17 cellular contexts compared by ENCODE assay signal in genomic region chr17:7334938-7335538, GRCh38. TPM values are rescaled to one million over a fixed set of nuclear protein-coding genes. Genes with fewer than 3 reads are reported as not detected.
A peak's percentile ranks its signal among the peaks of the same experiment; 100 is the strongest.
DNase-seq lines count a peak whose midpoint lies in the region; ATAC-seq lines count a peak whose summit lies in the region.
"Had no signal": no experiment of that assay in that cellular context is flagged by ENCODE, and none has a peak within 500 bp of the region (broad histone marks: within the 10 kb centered on the region; RNA-seq: fewer than 3 reads in every experiment).

No MANE protein-coding gene starts in this region.

- H3K9me3 Mint-ChIP-seq in activated naive CD4-positive, alpha-beta T cell treated with anti-CD3 and anti-CD28 coated beads, Interleukin-2, amount 50 U/mL, for 24 hours = no peaks in the 10 kb centered on the region
- no peaks in the 10 kb centered on the region for H3K9me3 Mint-ChIP-seq in activated naive CD8-positive, alpha-beta T cell treated with anti-CD3 and anti-CD28 coated beads, Interleukin-2, amount 10 ng/mL, durations not matched to agents 7 days and 5 days
- no peaks in the 10 kb centered on the region for H3K9me3 Mint-ChIP-seq in stimulated activated naive B cell treated with anti-CD40 and anti-IgM and Interleukin-4, amounts not matched to agents 10 μg/mL and 1 μg/mL and 100 μg/mL, for 72 hours

- no peak for ATAC-seq in activated naive CD8-positive, alpha-beta T cell treated with anti-CD3 and anti-CD28 coated beads, Interleukin-2, amount 10 ng/mL, durations not matched to agents 7 days and 5 days (ENCODE audit: low read depth)
- ATAC-seq in stimulated activated naive B cell treated with anti-CD40 and anti-IgM and Interleukin-4, amounts not matched to agents 10 μg/mL and 1 μg/mL and 100 μg/mL, for 72 hours (replicated peaks) = no peak
- no peak for ATAC-seq in GM19452 (IDR thresholded peaks at IDR 0.05; ENCODE audit: unreplicated experiment)
- ATAC-seq: left cardiac atrium, right cardiac atrium had no signal

- no peak for DNase-seq in activated naive CD4-positive, alpha-beta T cell (lab: John Stamatoyannopoulos, UW)
- DNase-seq in activated naive CD8-positive, alpha-beta T cell treated with anti-CD3 and anti-CD28 coated beads, Interleukin-2, amount 10 ng/mL, durations not matched to agents 7 days and 5 days = no peak
- DNase-seq in stimulated activated naive B cell treated with anti-CD40 and anti-IgM and Interleukin-4, amounts not matched to agents 10 μg/mL and 1 μg/mL and 100 μg/mL, for 72 hours = no peak
- DNase-seq in stimulated activated CD4-positive, alpha-beta T cell treated with anti-CD3 and anti-CD28 coated beads, Interleukin-4, amount 100 ng/mL, for 4 hours = no peak
- DNase-seq: activated CD4-positive, alpha-beta T cell treated with anti-CD3 and anti-CD28 coated beads for 4 hours; DMS153; head of caudate nucleus; IMR-90; left cardiac atrium; NCI-H1417 treated with DMSO at 0.1 percent for 48 hours; NCI-H446 treated with DMSO at 0.1 percent for 48 hours; PC-9; stimulated activated CD4-positive, alpha-beta T cell treated with anti-CD3 and anti-CD28 coated beads, Interleukin-2, amount 100 ng/mL, for 48 hours had no signal

- peaks cover 65% of the 10 kb centered on the region for H3K4me1 Mint-ChIP-seq in activated naive CD4-positive, alpha-beta T cell treated with anti-CD3 and anti-CD28 coated beads, Interleukin-2, amount 50 U/mL, for 24 hours
- peaks cover 40% of the 10 kb centered on the region for H3K4me1 Mint-ChIP-seq in activated naive CD8-positive, alpha-beta T cell treated with anti-CD3 and anti-CD28 coated beads, Interleukin-2, amount 10 ng/mL, durations not matched to agents 7 days and 5 days
- H3K4me1 Mint-ChIP-seq in stimulated activated naive B cell treated with anti-CD40 and anti-IgM and Interleukin-4, amounts not matched to agents 10 μg/mL and 1 μg/mL and 100 μg/mL, for 72 hours = peaks cover 40 to 76% of the 10 kb centered on the region in 2 donors

- POLR2A ChIA-PET in activated naive CD8-positive, alpha-beta T cell treated with anti-CD3 and anti-CD28 coated beads, Interleukin-2, amount 10 ng/mL, durations not matched to agents 7 days and 5 days (lab: Charles Lee) = interaction anchor here (1.1 to 5.9 kb wide), 10 partner anchors 7 to 352 kb away, joined by 3 to 112 read pairs (median 20); partner anchors contain the start of genes GPS2, NEURL4, POLR2A and TP53

- H3K4me3 Mint-ChIP-seq in activated naive CD4-positive, alpha-beta T cell treated with anti-CD3 and anti-CD28 coated beads, Interleukin-2, amount 50 U/mL, for 24 hours = peak overlapping the region; percentile 89
- H3K4me3 Mint-ChIP-seq in activated naive CD8-positive, alpha-beta T cell treated with anti-CD3 and anti-CD28 coated beads, Interleukin-2, amount 10 ng/mL, durations not matched to agents 7 days and 5 days = peak overlapping the region; percentile 97
- peak overlapping the region; percentile 92 to 94 for H3K4me3 Mint-ChIP-seq in stimulated activated naive B cell treated with anti-CD40 and anti-IgM and Interleukin-4, amounts not matched to agents 10 μg/mL and 1 μg/mL and 100 μg/mL, for 72 hours

- H3K27me3 Mint-ChIP-seq in activated naive CD4-positive, alpha-beta T cell treated with anti-CD3 and anti-CD28 coated beads, Interleukin-2, amount 50 U/mL, for 24 hours = no peaks in the 10 kb centered on the region
- H3K27me3 Mint-ChIP-seq in activated naive CD8-positive, alpha-beta T cell treated with anti-CD3 and anti-CD28 coated beads, Interleukin-2, amount 10 ng/mL, durations not matched to agents 7 days and 5 days = no peaks in the 10 kb centered on the region
- no peaks in the 10 kb centered on the region for H3K27me3 Mint-ChIP-seq in stimulated activated naive B cell treated with anti-CD40 and anti-IgM and Interleukin-4, amounts not matched to agents 10 μg/mL and 1 μg/mL and 100 μg/mL, for 72 hours

- peak overlapping the region; percentile 93 for H3K27ac Mint-ChIP-seq in activated naive CD4-positive, alpha-beta T cell treated with anti-CD3 and anti-CD28 coated beads, Interleukin-2, amount 50 U/mL, for 24 hours
- H3K27ac Mint-ChIP-seq in activated naive CD8-positive, alpha-beta T cell treated with anti-CD3 and anti-CD28 coated beads, Interleukin-2, amount 10 ng/mL, durations not matched to agents 7 days and 5 days = peak overlapping the region; percentile 96
- H3K27ac Mint-ChIP-seq in stimulated activated naive B cell treated with anti-CD40 and anti-IgM and Interleukin-4, amounts not matched to agents 10 μg/mL and 1 μg/mL and 100 μg/mL, for 72 hours = peak overlapping the region; percentile 91

- H3K36me3 Mint-ChIP-seq in activated naive CD4-positive, alpha-beta T cell treated with anti-CD3 and anti-CD28 coated beads, Interleukin-2, amount 50 U/mL, for 24 hours = no peaks in the 10 kb centered on the region
- peaks cover 20% of the 10 kb centered on the region for H3K36me3 Mint-ChIP-seq in activated naive CD8-positive, alpha-beta T cell treated with anti-CD3 and anti-CD28 coated beads, Interleukin-2, amount 10 ng/mL, durations not matched to agents 7 days and 5 days
- peaks cover 12 to 19% of the 10 kb centered on the region in 2 donors for H3K36me3 Mint-ChIP-seq in stimulated activated naive B cell treated with anti-CD40 and anti-IgM and Interleukin-4, amounts not matched to agents 10 μg/mL and 1 μg/mL and 100 μg/mL, for 72 hours

RNA-seq across cellular contexts. Expression of gene ACAP1, which starts 1.3 kb away (rescaled TPM):
- total RNA-seq in activated naive CD8-positive, alpha-beta T cell treated with anti-CD3 and anti-CD28 coated beads, Interleukin-2, amount 10 ng/mL, durations not matched to agents 7 days and 5 days = 100 to 1,000 TPM; 710 to 756 TPM

RNA-seq across cellular contexts. Expression of gene NEURL4, which starts 5.9 kb away (rescaled TPM):
- total RNA-seq in activated naive CD8-positive, alpha-beta T cell treated with anti-CD3 and anti-CD28 coated beads, Interleukin-2, amount 10 ng/mL, durations not matched to agents 7 days and 5 days = 10 to 100 TPM; 53.4 to 58.6 TPM

RNA-seq across cellular contexts. Expression of gene KCTD11, which starts 16.9 kb away (rescaled TPM):
- total RNA-seq in activated naive CD8-positive, alpha-beta T cell treated with anti-CD3 and anti-CD28 coated beads, Interleukin-2, amount 10 ng/mL, durations not matched to agents 7 days and 5 days = 1 to 10 TPM; 8.1 to 8.7 TPM

RNA-seq across cellular contexts. Expression of gene GPS2, which starts 19.9 kb away (rescaled TPM):
- 10 to 100 TPM; 97.1 to 98.5 TPM for total RNA-seq in activated naive CD8-positive, alpha-beta T cell treated with anti-CD3 and anti-CD28 coated beads, Interleukin-2, amount 10 ng/mL, durations not matched to agents 7 days and 5 days

RNA-seq across cellular contexts. Expression of gene TMEM95, which starts 19.9 kb away (rescaled TPM):
- total RNA-seq in activated naive CD8-positive, alpha-beta T cell treated with anti-CD3 and anti-CD28 coated beads, Interleukin-2, amount 10 ng/mL, durations not matched to agents 7 days and 5 days = not detected
- total RNA-seq: chondrocyte, IMR-90, left cardiac atrium, right cardiac atrium had no signal
